Comparison of ENCODE assay signal across 16 cellular contexts in genomic region chr1:17669305-17669704, GRCh38.
"Had no signal": no experiment of that assay in that cellular context is flagged by ENCODE, and none has a peak within 500 bp of the region (broad histone marks: within the 10 kb centered on the region; RNA-seq: fewer than 3 reads in every experiment).

No MANE protein-coding gene starts in this region.

- H3K36me3 ChIP-seq: uterus had no signal

- ATAC-seq: naive thymus-derived CD8-positive, alpha-beta T cell had no signal

- H3K27me3 ChIP-seq: esophagus squamous epithelium, gastroesophageal sphincter, hepatocyte, thyroid gland, upper lobe of left lung, uterus had no signal

- H3K79me2 ChIP-seq: hepatocyte had no signal

- H3K4me1 ChIP-seq: uterus had no signal

- H3K4me3 ChIP-seq: esophagus squamous epithelium, gastroesophageal sphincter, hepatocyte, mucosa of descending colon, smooth muscle cell, thyroid gland, upper lobe of left lung, uterus had no signal

- H3K27ac Mint-ChIP-seq: naive thymus-derived CD8-positive, alpha-beta T cell had no signal

- H2AFZ ChIP-seq: hepatocyte had no signal

- DNase-seq: dermis blood vessel endothelial cell; esophagus squamous epithelium; foreskin fibroblast; left colon; mammary epithelial cell; mucosa of descending colon; naive thymus-derived CD8-positive, alpha-beta T cell; posterior cingulate gyrus; stimulated activated CD4-positive, alpha-beta T cell treated with anti-CD3 and anti-CD28 coated beads, Interleukin-2, amount 100 ng/mL, for 48 hours; stimulated activated naive CD4-positive, alpha-beta T cell treated with Interleukin-2 at 50 U/mL for 16 hours; thyroid gland; uterus had no signal

- H3K4me1 Mint-ChIP-seq: naive thymus-derived CD8-positive, alpha-beta T cell had no signal

- H3K9me3 Mint-ChIP-seq: naive thymus-derived CD8-positive, alpha-beta T cell had no signal

- H3K4me2 ChIP-seq: hepatocyte, smooth muscle cell had no signal

- H3K36me3 Mint-ChIP-seq: naive thymus-derived CD8-positive, alpha-beta T cell had no signal

- H3K4me3 Mint-ChIP-seq: naive thymus-derived CD8-positive, alpha-beta T cell had no signal

- H3K27ac ChIP-seq: hepatocyte, thyroid gland, upper lobe of left lung, uterus had no signal

- H3K9me3 ChIP-seq: esophagus squamous epithelium, gastroesophageal sphincter, mucosa of descending colon, thyroid gland, upper lobe of left lung, uterus had no signal
